Comparison of ENCODE assay signal across 1 cellular context in the genomic region with DNA sequence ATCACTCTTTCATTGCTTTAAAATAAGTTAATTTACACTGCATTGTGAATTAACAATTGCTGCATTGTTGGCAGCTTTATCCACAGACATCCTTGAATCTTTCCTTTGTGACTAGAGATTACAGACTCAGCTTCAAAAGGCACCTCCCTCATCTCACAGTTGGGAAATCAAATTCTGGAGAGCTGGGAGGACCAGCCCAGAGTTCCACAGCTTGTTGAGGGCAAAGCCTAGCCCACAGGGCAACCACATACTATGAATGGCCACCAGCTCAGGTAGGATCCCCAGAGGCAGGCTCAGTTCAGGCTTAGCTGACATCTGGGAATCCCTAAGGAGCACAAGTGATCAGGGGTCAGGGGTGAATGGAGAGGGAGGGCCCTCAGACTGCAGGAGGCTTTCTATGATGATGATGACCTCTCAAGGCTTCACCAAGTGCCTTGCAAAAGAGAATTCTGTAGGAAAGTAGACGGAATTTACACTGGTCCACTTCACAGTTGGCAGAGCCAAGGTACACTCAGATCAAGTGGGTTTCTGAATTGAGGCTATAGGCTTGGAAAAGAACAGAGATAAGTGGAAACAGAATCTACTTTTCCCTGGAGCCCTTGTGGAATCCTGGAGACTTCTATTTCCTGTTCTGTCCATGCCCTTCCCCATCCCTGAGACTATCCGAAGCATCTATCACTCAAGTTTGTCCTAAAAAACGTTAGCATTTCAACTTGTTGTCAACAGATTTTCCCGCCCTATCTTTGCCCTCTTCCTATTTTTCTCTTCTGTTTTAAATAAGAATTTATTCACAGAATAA.
TF ChIP-seq lines count a peak whose summit lies in the region.

No MANE protein-coding gene starts in this region.

TF ChIP-seq in GM12878, 131 proteins besides CTCF, POLR2A, EP300 and RAD21 (continued from another document):
- TF ChIP-seq, protein P1, sequence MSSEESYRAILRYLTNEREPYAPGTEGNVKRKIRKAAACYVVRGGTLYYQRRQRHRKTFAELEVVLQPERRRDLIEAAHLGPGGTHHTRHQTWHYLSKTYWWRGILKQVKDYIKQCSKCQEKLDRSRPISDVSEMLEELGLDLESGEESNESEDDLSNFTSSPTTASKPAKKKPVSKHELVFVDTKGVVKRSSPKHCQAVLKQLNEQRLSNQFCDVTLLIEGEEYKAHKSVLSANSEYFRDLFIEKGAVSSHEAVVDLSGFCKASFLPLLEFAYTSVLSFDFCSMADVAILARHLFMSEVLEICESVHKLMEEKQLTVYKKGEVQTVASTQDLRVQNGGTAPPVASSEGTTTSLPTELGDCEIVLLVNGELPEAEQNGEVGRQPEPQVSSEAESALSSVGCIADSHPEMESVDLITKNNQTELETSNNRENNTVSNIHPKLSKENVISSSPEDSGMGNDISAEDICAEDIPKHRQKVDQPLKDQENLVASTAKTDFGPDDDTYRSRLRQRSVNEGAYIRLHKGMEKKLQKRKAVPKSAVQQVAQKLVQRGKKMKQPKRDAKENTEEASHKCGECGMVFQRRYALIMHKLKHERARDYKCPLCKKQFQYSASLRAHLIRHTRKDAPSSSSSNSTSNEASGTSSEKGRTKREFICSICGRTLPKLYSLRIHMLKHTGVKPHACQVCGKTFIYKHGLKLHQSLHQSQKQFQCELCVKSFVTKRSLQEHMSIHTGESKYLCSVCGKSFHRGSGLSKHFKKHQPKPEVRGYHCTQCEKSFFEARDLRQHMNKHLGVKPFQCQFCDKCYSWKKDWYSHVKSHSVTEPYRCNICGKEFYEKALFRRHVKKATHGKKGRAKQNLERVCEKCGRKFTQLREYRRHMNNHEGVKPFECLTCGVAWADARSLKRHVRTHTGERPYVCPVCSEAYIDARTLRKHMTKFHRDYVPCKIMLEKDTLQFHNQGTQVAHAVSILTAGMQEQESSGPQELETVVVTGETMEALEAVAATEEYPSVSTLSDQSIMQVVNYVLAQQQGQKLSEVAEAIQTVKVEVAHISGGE (CRISPR knock-in tag; IDR thresholded peaks at IDR 0.05), result no peak
- TF ChIP-seq, protein P2, sequence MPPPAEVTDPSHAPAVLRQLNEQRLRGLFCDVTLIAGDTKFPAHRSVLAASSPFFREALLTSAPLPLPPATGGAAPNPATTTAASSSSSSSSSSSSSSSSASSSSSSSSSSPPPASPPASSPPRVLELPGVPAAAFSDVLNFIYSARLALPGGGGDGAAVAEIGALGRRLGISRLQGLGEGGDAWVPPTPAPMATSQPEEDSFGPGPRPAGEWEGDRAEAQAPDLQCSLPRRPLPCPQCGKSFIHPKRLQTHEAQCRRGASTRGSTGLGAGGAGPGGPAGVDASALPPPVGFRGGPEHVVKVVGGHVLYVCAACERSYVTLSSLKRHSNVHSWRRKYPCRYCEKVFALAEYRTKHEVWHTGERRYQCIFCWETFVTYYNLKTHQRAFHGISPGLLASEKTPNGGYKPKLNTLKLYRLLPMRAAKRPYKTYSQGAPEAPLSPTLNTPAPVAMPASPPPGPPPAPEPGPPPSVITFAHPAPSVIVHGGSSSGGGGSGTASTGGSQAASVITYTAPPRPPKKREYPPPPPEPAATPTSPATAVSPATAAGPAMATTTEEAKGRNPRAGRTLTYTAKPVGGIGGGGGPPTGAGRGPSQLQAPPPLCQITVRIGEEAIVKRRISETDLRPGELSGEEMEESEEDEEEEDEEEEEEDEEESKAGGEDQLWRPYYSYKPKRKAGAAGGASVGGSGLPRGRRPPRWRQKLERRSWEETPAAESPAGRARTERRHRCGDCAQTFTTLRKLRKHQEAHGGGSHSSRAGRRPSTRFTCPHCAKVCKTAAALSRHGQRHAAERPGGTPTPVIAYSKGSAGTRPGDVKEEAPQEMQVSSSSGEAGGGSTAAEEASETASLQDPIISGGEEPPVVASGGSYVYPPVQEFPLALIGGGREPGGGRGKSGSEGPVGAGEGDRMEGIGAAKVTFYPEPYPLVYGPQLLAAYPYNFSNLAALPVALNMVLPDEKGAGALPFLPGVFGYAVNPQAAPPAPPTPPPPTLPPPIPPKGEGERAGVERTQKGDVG (CRISPR knock-in tag; IDR thresholded peaks at IDR 0.05), result no peak
- TF ChIP-seq ZBED1 (IDR thresholded peaks at IDR 0.05; ENCODE audit: borderline replicate concordance) (no peak), ZNF384 (IDR thresholded peaks at IDR 0.05; ENCODE audit: borderline replicate concordance, low read depth, low read length) (no peak), TARDBP (IDR thresholded peaks at IDR 0.05; ENCODE audit: borderline replicate concordance) (no peak), CHD1 (IDR thresholded peaks at IDR 0.05; ENCODE audit: low read depth, low read length) (no peak), ZZZ3 (IDR thresholded peaks at IDR 0.05; ENCODE audit: control insufficient read depth, insufficient read length, low read depth) (no peak), WRNIP1 (IDR thresholded peaks at IDR 0.05; ENCODE audit: borderline replicate concordance, low read depth, low read length) (no peak)
- TF ChIP-seq, protein P3, sequence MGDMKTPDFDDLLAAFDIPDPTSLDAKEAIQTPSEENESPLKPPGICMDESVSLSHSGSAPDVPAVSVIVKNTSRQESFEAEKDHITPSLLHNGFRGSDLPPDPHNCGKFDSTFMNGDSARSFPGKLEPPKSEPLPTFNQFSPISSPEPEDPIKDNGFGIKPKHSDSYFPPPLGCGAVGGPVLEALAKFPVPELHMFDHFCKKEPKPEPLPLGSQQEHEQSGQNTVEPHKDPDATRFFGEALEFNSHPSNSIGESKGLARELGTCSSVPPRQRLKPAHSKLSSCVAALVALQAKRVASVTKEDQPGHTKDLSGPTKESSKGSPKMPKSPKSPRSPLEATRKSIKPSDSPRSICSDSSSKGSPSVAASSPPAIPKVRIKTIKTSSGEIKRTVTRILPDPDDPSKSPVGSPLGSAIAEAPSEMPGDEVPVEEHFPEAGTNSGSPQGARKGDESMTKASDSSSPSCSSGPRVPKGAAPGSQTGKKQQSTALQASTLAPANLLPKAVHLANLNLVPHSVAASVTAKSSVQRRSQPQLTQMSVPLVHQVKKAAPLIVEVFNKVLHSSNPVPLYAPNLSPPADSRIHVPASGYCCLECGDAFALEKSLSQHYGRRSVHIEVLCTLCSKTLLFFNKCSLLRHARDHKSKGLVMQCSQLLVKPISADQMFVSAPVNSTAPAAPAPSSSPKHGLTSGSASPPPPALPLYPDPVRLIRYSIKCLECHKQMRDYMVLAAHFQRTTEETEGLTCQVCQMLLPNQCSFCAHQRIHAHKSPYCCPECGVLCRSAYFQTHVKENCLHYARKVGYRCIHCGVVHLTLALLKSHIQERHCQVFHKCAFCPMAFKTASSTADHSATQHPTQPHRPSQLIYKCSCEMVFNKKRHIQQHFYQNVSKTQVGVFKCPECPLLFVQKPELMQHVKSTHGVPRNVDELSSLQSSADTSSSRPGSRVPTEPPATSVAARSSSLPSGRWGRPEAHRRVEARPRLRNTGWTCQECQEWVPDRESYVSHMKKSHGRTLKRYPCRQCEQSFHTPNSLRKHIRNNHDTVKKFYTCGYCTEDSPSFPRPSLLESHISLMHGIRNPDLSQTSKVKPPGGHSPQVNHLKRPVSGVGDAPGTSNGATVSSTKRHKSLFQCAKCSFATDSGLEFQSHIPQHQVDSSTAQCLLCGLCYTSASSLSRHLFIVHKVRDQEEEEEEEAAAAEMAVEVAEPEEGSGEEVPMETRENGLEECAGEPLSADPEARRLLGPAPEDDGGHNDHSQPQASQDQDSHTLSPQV (IDR thresholded peaks at IDR 0.05), result no peak
